ENCODE assay signal across 27 cellular contexts in genomic region chr11:71462726-71463125, GRCh38. TPM values are rescaled to one million over a fixed set of nuclear protein-coding genes. Genes with fewer than 3 reads are reported as not detected.
DNase-seq lines count a peak whose midpoint lies in the region; ATAC-seq, FAIRE-seq and TF ChIP-seq lines count a peak whose summit lies in the region.
"Had no signal": no experiment of that assay in that cellular context is flagged by ENCODE, and none has a peak within 500 bp of the region (broad histone marks: within the 10 kb centered on the region; RNA-seq: fewer than 3 reads in every experiment).

No MANE protein-coding gene starts in this region.

- H3K9ac ChIP-seq in kidney (ENCODE audit: low read length in 2 of 2), result no peak overlapping the region

- H3K36me3 Mint-ChIP-seq in T-helper 17 cell (ENCODE audit: low read depth), result peaks cover 17% of the 10 kb centered on the region
- H3K36me3 Mint-ChIP-seq in stimulated activated effector memory CD8-positive, alpha-beta T cell treated with anti-CD3 and anti-CD28 coated beads, Interleukin-12 subunit alpha, Interleukin-12 subunit beta, amount 100 ng/mL, for 72 hours, result peaks cover 85% of the 10 kb centered on the region

- DNase-seq in left cardiac atrium (peak; percentile 10), left ventricle myocardium inferior (no peak), T-helper 17 cell (no peak), kidney (peak; percentile 52), medulla oblongata (ENCODE audit: extremely low spot score) (no peak), NCI-H2171 (lab: John Stamatoyannopoulos, UW) (no peak)
- no peak for DNase-seq in stimulated activated effector memory CD8-positive, alpha-beta T cell treated with anti-CD3 and anti-CD28 coated beads, Interleukin-12 subunit alpha, Interleukin-12 subunit beta, amount 100 ng/mL, for 72 hours (ENCODE audit: low spot score in 2 of 2)
- DNase-seq in stimulated activated naive CD4-positive, alpha-beta T cell treated with Interleukin-2 at 50 U/mL for 16 hours (lab: John Stamatoyannopoulos, UW), result no peak
- DNase-seq: C1 segment of cervical spinal cord, DMS 273 treated with DMSO at 0.1 percent for 48 hours, DMS79, EL, GF-D8, IMR-90, KG1, MG63, NCI-H1105 treated with DMSO at 0.1 percent for 48 hours, NCI-H1694, NCI-H2029 treated with DMSO at 0.1 percent for 48 hours, NCI-H2227 treated with DMSO at 0.1 percent for 48 hours, NCI-H526 treated with DMSO at 0.1 percent for 48 hours, RPMI8226, SIG-M5 had no signal

- H3K4me3 ChIP-seq in left ventricle myocardium inferior (no peak overlapping the region), kidney (ENCODE audit: low read length in 2 of 2) (no peak overlapping the region)
- H3K4me3 ChIP-seq: MG63 had no signal

- no peak for FAIRE-seq in kidney (lab: Jason Lieb, UNC)
- FAIRE-seq: GM12891, H1 had no signal

- TF ChIP-seq CTCF in left ventricle myocardium inferior (IDR thresholded peaks at IDR 0.05; ENCODE audit: borderline replicate concordance), result no peak
- no peak for TF ChIP-seq CTCF in kidney (IDR thresholded peaks at IDR 0.05; ENCODE audit: borderline replicate concordance, extremely low read depth, insufficient read depth)

- no peaks in the 10 kb centered on the region for H3K9me3 Mint-ChIP-seq in stimulated activated effector memory CD8-positive, alpha-beta T cell treated with anti-CD3 and anti-CD28 coated beads, Interleukin-12 subunit alpha, Interleukin-12 subunit beta, amount 100 ng/mL, for 72 hours
- H3K9me3 Mint-ChIP-seq: CD8-positive, alpha-beta memory T cell had no signal

- H3K9me3 ChIP-seq in left ventricle myocardium inferior (replicated peaks) (no peaks in the 10 kb centered on the region), T-helper 17 cell (ENCODE audit: control insufficient read depth, low read length, poor library complexity, severe bottlenecking) (no peaks in the 10 kb centered on the region), kidney (ENCODE audit: control insufficient read depth in 1 of 2, low read length in 2 of 2) (no peaks in the 10 kb centered on the region)
- H3K9me3 ChIP-seq: MG63 had no signal

- no peaks in the 10 kb centered on the region for H3K27me3 Mint-ChIP-seq in T-helper 17 cell
- H3K27me3 Mint-ChIP-seq: CD8-positive, alpha-beta memory T cell had no signal

- H3K4me1 ChIP-seq in left ventricle myocardium inferior (no peaks in the 10 kb centered on the region), kidney (ENCODE audit: control insufficient read depth in 1 of 2, insufficient read depth in 1 of 2, low read depth in 1 of 2, low read length in 2 of 2) (no peaks in the 10 kb centered on the region)

- H3K4me1 Mint-ChIP-seq in T-helper 17 cell, result peaks cover 18% of the 10 kb centered on the region
- peaks cover 33% of the 10 kb centered on the region for H3K4me1 Mint-ChIP-seq in stimulated activated effector memory CD8-positive, alpha-beta T cell treated with anti-CD3 and anti-CD28 coated beads, Interleukin-12 subunit alpha, Interleukin-12 subunit beta, amount 100 ng/mL, for 72 hours

- intact Hi-C loops in left cardiac atrium (cut with DNase I) (no loop called here), left ventricle myocardium inferior (cut with micrococcal nuclease) (no loop called here), kidney (cut with DNase I) (no loop called here)

- H3K27ac Mint-ChIP-seq in T-helper 17 cell, result peak overlapping the region; percentile 39
- peak overlapping the region; percentile 29 for H3K27ac Mint-ChIP-seq in stimulated activated effector memory CD8-positive, alpha-beta T cell treated with anti-CD3 and anti-CD28 coated beads, Interleukin-12 subunit alpha, Interleukin-12 subunit beta, amount 100 ng/mL, for 72 hours

- no peak overlapping the region for H3K27ac ChIP-seq in left ventricle myocardium inferior (replicated peaks)
- H3K27ac ChIP-seq in kidney (ENCODE audit: low read depth in 2 of 2, low read length in 2 of 2), result no peak overlapping the region

- H3K4me3 Mint-ChIP-seq in T-helper 17 cell, result no peak overlapping the region
- no peak overlapping the region for H3K4me3 Mint-ChIP-seq in stimulated activated effector memory CD8-positive, alpha-beta T cell treated with anti-CD3 and anti-CD28 coated beads, Interleukin-12 subunit alpha, Interleukin-12 subunit beta, amount 100 ng/mL, for 72 hours
- H3K4me3 Mint-ChIP-seq: CD8-positive, alpha-beta memory T cell had no signal

- ATAC-seq in left cardiac atrium, result no peak
- ATAC-seq in T-helper 17 cell, result no peak
- ATAC-seq in stimulated activated effector memory CD8-positive, alpha-beta T cell treated with anti-CD3 and anti-CD28 coated beads, Interleukin-12 subunit alpha, Interleukin-12 subunit beta, amount 100 ng/mL, for 72 hours, result no peak
- ATAC-seq: HCT116 had no signal

- H3K27me3 ChIP-seq in left ventricle myocardium inferior (ENCODE audit: low read depth), result no peaks in the 10 kb centered on the region
- H3K27me3 ChIP-seq: MG63 had no signal

- H3K36me3 ChIP-seq in left ventricle myocardium inferior (peaks cover 84% of the 10 kb centered on the region), kidney (ENCODE audit: control insufficient read depth in 1 of 2, insufficient read depth in 2 of 2, low read length in 2 of 2) (peaks cover 17 to 35% of the 10 kb centered on the region in 2 donors)

RNA-seq across cellular contexts. Expression of gene NADSYN1, which starts 9.7 kb away (rescaled TPM):
- total RNA-seq in left cardiac atrium (10 to 100 TPM; 25.9 to 26.7 TPM), left ventricle myocardium inferior (17.5 TPM), T-helper 17 cell (100 to 1,000 TPM in 1 of 2 donors, 10 to 100 TPM in 1; 99.7 to 114 TPM), kidney (72.9 TPM)
- 34.9 TPM for polyA plus RNA-seq in kidney (ENCODE audit: insufficient read depth, low read depth, low replicate concordance)

RNA-seq across cellular contexts. Expression of gene DHCR7, which starts 14.5 kb away (rescaled TPM):
- total RNA-seq in left cardiac atrium (10 to 100 TPM; 53.8 to 63.3 TPM), left ventricle myocardium inferior (39.1 TPM), T-helper 17 cell (10 to 100 TPM; 16.8 to 26.7 TPM), kidney (17.8 TPM)
- polyA plus RNA-seq in kidney (ENCODE audit: insufficient read depth, low read depth, low replicate concordance), result 35.2 TPM

Comparison
In these comparisons a context has a peak if more than half of its experiments do, and no peak if none do; other contexts are left out.
1. DNase-seq: peak in left cardiac atrium (single experiment) and kidney (single experiment); none in left ventricle myocardium inferior (single experiment), T-helper 17 cell (0 of 3), stimulated activated effector memory CD8-positive, alpha-beta T cell treated with anti-CD3 and anti-CD28 coated beads, Interleukin-12 subunit alpha, Interleukin-12 subunit beta, amount 100 ng/mL, for 72 hours (0 of 2), stimulated activated naive CD4-positive, alpha-beta T cell treated with Interleukin-2 at 50 U/mL for 16 hours (single experiment), medulla oblongata (single experiment) and NCI-H2171 (single experiment).